ENCODE assay signal across 8 cellular contexts in the genomic region with DNA sequence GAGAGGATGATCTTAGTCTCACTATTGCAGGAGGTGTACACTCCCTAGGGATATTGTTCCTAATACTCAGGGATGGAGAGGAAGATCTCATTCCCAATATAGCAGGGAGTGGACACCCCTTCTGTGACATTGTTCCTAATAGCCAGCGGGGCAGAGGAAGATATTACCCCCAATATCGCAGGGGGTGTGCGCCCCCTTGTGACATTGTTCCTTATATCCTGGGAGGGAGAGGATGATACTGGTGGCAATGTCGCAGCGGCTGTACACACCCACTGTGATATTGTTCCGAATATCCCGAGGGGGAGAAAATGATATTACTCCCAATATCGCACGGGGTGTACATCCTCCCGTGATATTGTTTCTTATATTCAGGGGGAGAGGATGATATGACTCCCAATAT. TPM values are rescaled to one million over a fixed set of nuclear protein-coding genes. Genes with fewer than 3 reads are reported as not detected.
"Had no signal": no experiment of that assay in that cellular context is flagged by ENCODE, and none has a peak within 500 bp of the region (broad histone marks: within the 10 kb centered on the region; RNA-seq: fewer than 3 reads in every experiment).

No MANE protein-coding gene starts in this region.

RNA-seq across cellular contexts. Expression of a gene that starts 17.6 kb away (rescaled TPM):
- total RNA-seq: activated CD8-positive, alpha-beta memory T cell treated with anti-CD3 and anti-CD28 coated beads for 36 hours; foreskin keratinocyte; hepatocyte; left colon; lower lobe of right lung; natural killer cell; sigmoid colon; urinary bladder had no signal
- polyA plus RNA-seq: hepatocyte, urinary bladder had no signal
